In genomic region chr2:187842978-187843847, GRCh38 we compare ENCODE assay signal across 9 cellular contexts.
DNase-seq lines count a peak whose midpoint lies in the region; ATAC-seq and TF ChIP-seq lines count a peak whose summit lies in the region.
"Had no signal": no experiment of that assay in that cellular context is flagged by ENCODE, and none has a peak within 500 bp of the region (broad histone marks: within the 10 kb centered on the region; RNA-seq: fewer than 3 reads in every experiment).

No MANE protein-coding gene starts in this region.

- H3K27ac ChIP-seq in ascending aorta, result peak overlapping the region in 1 of 2 donors; percentile 52
- no peak overlapping the region for H3K27ac ChIP-seq in vagina
- H3K27ac ChIP-seq: BLaER1 had no signal

- TF ChIP-seq CTCF in ascending aorta (IDR thresholded peaks at IDR 0.05), result peak; percentile 57 to 65 (median 58)
- peak; percentile 52 for TF ChIP-seq CTCF in kidney epithelial cell (IDR thresholded peaks at IDR 0.05; ENCODE audit: insufficient read depth, low read length, poor library complexity, severe bottlenecking)
- TF ChIP-seq CTCF in vagina (IDR thresholded peaks at IDR 0.05), result peak in 2 of 3 experiments; percentile 19 to 27

- H3K27me3 ChIP-seq in ascending aorta (no peaks in the 10 kb centered on the region), kidney epithelial cell (ENCODE audit: control insufficient read depth, insufficient read depth, low read length) (no peaks in the 10 kb centered on the region), vagina (no peaks in the 10 kb centered on the region)
- H3K27me3 ChIP-seq: BLaER1 had no signal

- H3K4me3 ChIP-seq in ascending aorta (no peak overlapping the region), kidney epithelial cell (ENCODE audit: low read depth, low read length) (no peak overlapping the region), vagina (no peak overlapping the region)
- H3K4me3 ChIP-seq: BLaER1 had no signal

- ATAC-seq in HG02610 (IDR thresholded peaks at IDR 0.05; ENCODE audit: unreplicated experiment), result peak; percentile 65

- DNase-seq in NCI-H2196 (lab: John Stamatoyannopoulos, UW; ENCODE audit: unreplicated experiment) (peak; percentile 40), NCI-H2196 treated with DMSO at 0.1 percent for 48 hours (lab: John Stamatoyannopoulos, UW; ENCODE audit: unreplicated experiment) (no peak), NCI-H2029 (lab: John Stamatoyannopoulos, UW) (peak; percentile 20), ascending aorta (ENCODE audit: low spot score in 2 of 2) (no peak), kidney epithelial cell (ENCODE audit: low read depth) (peak; percentile 51), vagina (ENCODE audit: extremely low spot score in 2 of 2) (no peak)
- no peak for DNase-seq in activated CD4-positive, alpha-beta T cell treated with anti-CD3 and anti-CD28 coated beads for 4 hours

- H3K4me1 ChIP-seq in ascending aorta, result peaks cover 0 to 4% of the 10 kb centered on the region in 2 donors
- no peaks in the 10 kb centered on the region for H3K4me1 ChIP-seq in vagina
- H3K4me1 ChIP-seq: BLaER1 had no signal

- intact Hi-C loops in ascending aorta (cut with DNase I), result loop anchor here (1.0 kb wide), 2 partner anchors 262 to 343 kb away; no protein-coding TSS in a partner anchor
- intact Hi-C loops in vagina (cut with DNase I), result no loop called here

- H3K9me3 ChIP-seq in ascending aorta (no peaks in the 10 kb centered on the region), vagina (no peaks in the 10 kb centered on the region)
- H3K9me3 ChIP-seq: BLaER1 had no signal

- H3K36me3 ChIP-seq in ascending aorta (no peaks in the 10 kb centered on the region), kidney epithelial cell (ENCODE audit: control insufficient read depth, insufficient read depth, low read length) (no peaks in the 10 kb centered on the region), vagina (no peaks in the 10 kb centered on the region)
- H3K36me3 ChIP-seq: BLaER1 had no signal

- no peak for TF ChIP-seq POLR2A in vagina (IDR thresholded peaks at IDR 0.05)

Comparison
In these comparisons a context has a peak if more than half of its experiments do, and no peak if none do; other contexts are left out.
1. DNase-seq: peak in NCI-H2196 (single experiment), NCI-H2029 (single experiment) and kidney epithelial cell (single experiment); none in NCI-H2196 treated with DMSO at 0.1 percent for 48 hours (single experiment), ascending aorta (0 of 2), vagina (0 of 2) and activated CD4-positive, alpha-beta T cell treated with anti-CD3 and anti-CD28 coated beads for 4 hours (0 of 2).
2. Peak in every context shown above with its lines, with median percentiles within 50 percentile points of each other: CTCF ChIP-seq.